Comparison of ENCODE assay signal across 24 cellular contexts in the genomic region with DNA sequence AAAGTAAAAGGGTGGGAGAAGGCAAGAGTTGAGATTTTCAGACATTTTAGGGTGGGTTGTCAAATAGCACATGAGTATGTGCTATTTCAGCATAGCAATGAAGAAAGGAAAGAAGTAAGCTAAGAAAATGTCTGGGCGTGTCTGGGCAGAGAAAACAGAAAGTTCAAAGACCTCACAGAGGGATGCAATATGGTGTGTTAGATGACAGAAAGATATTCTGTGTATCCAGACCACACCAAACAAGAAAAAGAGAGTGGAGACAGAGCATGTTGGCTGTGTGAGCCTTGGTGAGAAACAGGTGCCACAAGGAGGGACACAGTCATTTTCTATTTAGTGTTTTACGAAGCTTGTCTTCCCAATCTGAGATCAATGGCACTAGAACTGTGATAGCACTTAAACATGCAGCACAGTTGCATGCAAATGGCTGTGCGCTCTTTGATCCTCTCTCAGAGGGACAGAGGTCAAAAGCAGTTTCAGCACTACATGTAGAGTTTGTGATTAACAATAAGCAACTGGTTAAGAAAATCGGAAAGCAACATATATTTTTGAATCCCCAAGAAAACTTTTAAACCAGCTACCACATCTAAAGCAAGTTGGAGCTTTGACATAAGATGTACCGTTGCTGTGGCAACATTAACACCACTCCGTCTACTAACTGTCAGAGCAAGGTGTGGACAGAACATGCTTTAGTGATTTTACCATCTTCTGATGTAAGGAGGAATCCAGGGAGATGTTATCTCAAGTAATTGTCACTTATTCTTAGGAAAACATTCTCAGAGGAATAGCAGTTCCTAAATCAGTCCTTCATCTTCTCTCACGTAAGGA.
"Had no signal": no experiment of that assay in that cellular context is flagged by ENCODE, and none has a peak within 500 bp of the region (broad histone marks: within the 10 kb centered on the region; RNA-seq: fewer than 3 reads in every experiment).

No MANE protein-coding gene starts in this region.

- FAIRE-seq: keratinocyte had no signal

- H3K4me3 Mint-ChIP-seq: activated CD4-positive, alpha-beta memory T cell treated with anti-CD3 and anti-CD28 coated beads, Interleukin-2, amount 10 ng/mL, durations not matched to agents 7 days and 5 days; activated naive CD8-positive, alpha-beta T cell treated with anti-CD3 and anti-CD28 coated beads, Interleukin-2, amount 10 ng/mL, durations not matched to agents 7 days and 5 days; central memory CD8-positive, alpha-beta T cell; endodermal cell; natural killer cell; WTC11 had no signal

- H3K9me3 Mint-ChIP-seq: activated CD4-positive, alpha-beta memory T cell treated with anti-CD3 and anti-CD28 coated beads, Interleukin-2, amount 10 ng/mL, durations not matched to agents 7 days and 5 days; activated T-helper 2 cell treated with anti-CD3 and anti-CD28 coated beads, Interferon-gamma antibody, Interleukin-2, Interleukin-4, amounts not matched to agents 10 μg/mL and 5 μg/mL and 100 μg/mL, durations not matched to agents 14 hours and 24 hours and 36 hours; central memory CD8-positive, alpha-beta T cell; endodermal cell had no signal

- H3K36me3 ChIP-seq: breast epithelium, colonic mucosa, esophagus squamous epithelium, gastroesophageal sphincter, heart left ventricle, left lung, spleen, tibial artery had no signal

- H3K27ac ChIP-seq: breast epithelium, colonic mucosa, esophagus squamous epithelium, gastroesophageal sphincter, heart left ventricle, left lung, spleen, tibial artery had no signal

- ATAC-seq: gastroesophageal sphincter, heart left ventricle, left lung, natural killer cell, WTC11 had no signal

- H3K4me3 ChIP-seq: breast epithelium, colonic mucosa, esophagus squamous epithelium, gastroesophageal sphincter, heart left ventricle, left lung, lung, spleen, tibial artery had no signal

- H3K27ac Mint-ChIP-seq: activated CD4-positive, alpha-beta memory T cell treated with anti-CD3 and anti-CD28 coated beads, Interleukin-2, amount 10 ng/mL, durations not matched to agents 7 days and 5 days; activated naive CD8-positive, alpha-beta T cell treated with anti-CD3 and anti-CD28 coated beads, Interleukin-2, amount 10 ng/mL, durations not matched to agents 7 days and 5 days; activated T-helper 2 cell treated with anti-CD3 and anti-CD28 coated beads, Interferon-gamma antibody, Interleukin-2, Interleukin-4, amounts not matched to agents 10 μg/mL and 5 μg/mL and 100 μg/mL, durations not matched to agents 14 hours and 24 hours and 36 hours; endodermal cell; natural killer cell; progenitor cell of endocrine pancreas; WTC11 had no signal

- DNase-seq: activated CD4-positive, alpha-beta memory T cell treated with anti-CD3 and anti-CD28 coated beads, Interleukin-2, amount 10 ng/mL, durations not matched to agents 7 days and 5 days; activated naive CD4-positive, alpha-beta T cell; activated naive CD8-positive, alpha-beta T cell treated with anti-CD3 and anti-CD28 coated beads, Interleukin-2, amount 10 ng/mL, durations not matched to agents 7 days and 5 days; amniotic stem cell; colonic mucosa; endodermal cell; esophagus squamous epithelium; heart left ventricle; left lung; natural killer cell; retina; spleen; stimulated activated CD4-positive, alpha-beta T cell treated with anti-CD3 and anti-CD28 coated beads, Interleukin-4, amount 100 ng/mL, for 1 hour; T-helper 1 cell; T-helper 9 cell; tibial artery had no signal

- H3K27me3 Mint-ChIP-seq: activated CD4-positive, alpha-beta memory T cell treated with anti-CD3 and anti-CD28 coated beads, Interleukin-2, amount 10 ng/mL, durations not matched to agents 7 days and 5 days; activated naive CD8-positive, alpha-beta T cell treated with anti-CD3 and anti-CD28 coated beads, Interleukin-2, amount 10 ng/mL, durations not matched to agents 7 days and 5 days; central memory CD8-positive, alpha-beta T cell; progenitor cell of endocrine pancreas had no signal

- H3K27me3 ChIP-seq: breast epithelium, colonic mucosa, esophagus squamous epithelium, gastroesophageal sphincter, heart left ventricle, left lung, spleen, tibial artery had no signal

- H3K4me1 ChIP-seq: breast epithelium, colonic mucosa, gastroesophageal sphincter, left lung had no signal

- H3K9me3 ChIP-seq: breast epithelium, colonic mucosa, esophagus squamous epithelium, gastroesophageal sphincter, heart left ventricle, left lung, spleen, tibial artery had no signal
